ENCODE assay signal across 24 cellular contexts in genomic region chr5:156929366-156929948, GRCh38. TPM values are rescaled to one million over a fixed set of nuclear protein-coding genes. Genes with fewer than 3 reads are reported as not detected.
DNase-seq lines count a peak whose midpoint lies in the region; ATAC-seq and TF ChIP-seq lines count a peak whose summit lies in the region.
"Had no signal": no experiment of that assay in that cellular context is flagged by ENCODE, and none has a peak within 500 bp of the region (broad histone marks: within the 10 kb centered on the region; RNA-seq: fewer than 3 reads in every experiment).

No MANE protein-coding gene starts in this region.

- peaks cover 18% of the 10 kb centered on the region; the same call in 1 of the 2 replicates for H3K9me3 ChIP-seq in OCI-LY7 (ENCODE audit: low read length)
- H3K9me3 ChIP-seq in esophagus muscularis mucosa: no peaks in the 10 kb centered on the region
- H3K9me3 ChIP-seq: A549, BE2C had no signal

- CTCF ChIA-PET in OCI-LY7 (lab: Charles Lee; ENCODE audit: unreplicated experiment): interaction anchor here (0.8 to 1.4 kb wide), 4 partner anchors 9 to 50 kb away, joined by 3 to 4 read pairs (median 3); no protein-coding TSS in a partner anchor

- ATAC-seq in activated naive CD4-positive, alpha-beta T cell treated with anti-CD3 and anti-CD28 coated beads, Interleukin-2, amount 50 U/mL, for 72 hours: peak; percentile 77 to 82
- peak; percentile 81 for ATAC-seq in stimulated activated naive CD8-positive, alpha-beta T cell treated with anti-CD3 and anti-CD28 coated beads, Interleukin-15, Interleukin-2, amounts not matched to agents 100 U/mL and 50 U/mL, for 24 hours
- ATAC-seq in GM18868 (IDR thresholded peaks at IDR 0.05; ENCODE audit: unreplicated experiment): no peak
- ATAC-seq: A549, PC-3 had no signal

- no TSS peak for BruUV-seq in OCI-LY7 (replicated peaks; lab: Mats Ljungman, UMichigan)

- H3K27ac Mint-ChIP-seq in activated T-cell treated with anti-CD3 and anti-CD28 coated beads, Interleukin-2, amount 50 U/mL, for 24 hours: peak overlapping the region; percentile 76
- peak overlapping the region; percentile 93 for H3K27ac Mint-ChIP-seq in activated naive CD4-positive, alpha-beta T cell treated with anti-CD3 and anti-CD28 coated beads, Interleukin-2, amount 50 U/mL, for 72 hours
- H3K27ac Mint-ChIP-seq: HFFc6 had no signal

- no peak overlapping the region for H3K4me2 ChIP-seq in OCI-LY7 (ENCODE audit: low read length)
- H3K4me2 ChIP-seq: A549 had no signal

- H2AFZ ChIP-seq in OCI-LY7 (ENCODE audit: low read length): peak overlapping the region; percentile 71

- H3K79me2 ChIP-seq in OCI-LY7 (ENCODE audit: insufficient read depth, low read depth, low read length): no peaks in the 10 kb centered on the region

- peaks cover 5% of the 10 kb centered on the region for H3K9me3 Mint-ChIP-seq in activated T-cell treated with anti-CD3 and anti-CD28 coated beads, Interleukin-2, amount 50 U/mL, for 24 hours
- peaks cover 17 to 18% of the 10 kb centered on the region in 2 donors for H3K9me3 Mint-ChIP-seq in activated naive CD4-positive, alpha-beta T cell treated with anti-CD3 and anti-CD28 coated beads, Interleukin-2, amount 50 U/mL, for 72 hours

- TF ChIP-seq EP300 in esophagus muscularis mucosa (IDR thresholded peaks at IDR 0.05): no peak

- H3K27me3 ChIP-seq in esophagus muscularis mucosa: no peaks in the 10 kb centered on the region
- H3K27me3 ChIP-seq: BE2C had no signal

- H3K36me3 ChIP-seq in OCI-LY7 (ENCODE audit: insufficient read depth, low read length) (peaks cover 28% of the 10 kb centered on the region), esophagus muscularis mucosa (no peaks in the 10 kb centered on the region)
- H3K36me3 ChIP-seq: BE2C had no signal

- H3K4me3 ChIP-seq in OCI-LY7 (ENCODE audit: low read depth, low read length, poor library complexity, severe bottlenecking): no peak overlapping the region
- H3K4me3 ChIP-seq in esophagus muscularis mucosa: no peak overlapping the region
- H3K4me3 ChIP-seq: A549, lung had no signal

- H3K36me3 Mint-ChIP-seq in activated T-cell treated with anti-CD3 and anti-CD28 coated beads, Interleukin-2, amount 50 U/mL, for 24 hours (ENCODE audit: low read depth): peaks cover 7% of the 10 kb centered on the region
- peaks cover 15 to 43% of the 10 kb centered on the region in 2 donors for H3K36me3 Mint-ChIP-seq in activated naive CD4-positive, alpha-beta T cell treated with anti-CD3 and anti-CD28 coated beads, Interleukin-2, amount 50 U/mL, for 72 hours

- H4K20me1 ChIP-seq in OCI-LY7 (ENCODE audit: insufficient read depth, low read length): no peaks in the 10 kb centered on the region

- H3K4me1 ChIP-seq in OCI-LY7 (ENCODE audit: insufficient read depth, low read length, poor library complexity, severe bottlenecking): peaks cover 94% of the 10 kb centered on the region
- no peaks in the 10 kb centered on the region for H3K4me1 ChIP-seq in esophagus muscularis mucosa
- H3K4me1 ChIP-seq: A549, BE2C had no signal

- H3K4me1 Mint-ChIP-seq in activated T-cell treated with anti-CD3 and anti-CD28 coated beads, Interleukin-2, amount 50 U/mL, for 24 hours (ENCODE audit: low read depth): peaks cover 81% of the 10 kb centered on the region

- intact Hi-C loops in OCI-LY7 (cut with micrococcal nuclease; ENCODE audit: unreplicated experiment) (no loop called here), esophagus muscularis mucosa (cut with DNase I) (no loop called here)

- DNase-seq in activated T-cell treated with anti-CD3 and anti-CD28 coated beads, Interleukin-2, amount 50 U/mL, for 24 hours: no peak
- no peak for DNase-seq in activated T-cell treated with anti-CD3 and anti-CD28 coated beads for 4 hours
- DNase-seq in OCI-LY7 (ENCODE audit: low spot score): no peak
- DNase-seq in activated naive CD4-positive, alpha-beta T cell treated with anti-CD3 and anti-CD28 coated beads, Interleukin-2, amount 50 U/mL, for 72 hours (ENCODE audit: low spot score in 2 of 2): no peak
- no peak for DNase-seq in stimulated activated naive CD8-positive, alpha-beta T cell treated with anti-CD3 and anti-CD28 coated beads, Interleukin-15, Interleukin-2, amounts not matched to agents 100 U/mL and 50 U/mL, for 24 hours
- no peak for DNase-seq in HUDEP-2 (lab: John Stamatoyannopoulos, UW; ENCODE audit: unreplicated experiment in 76 of 76)
- no peak for DNase-seq in esophagus muscularis mucosa (ENCODE audit: extremely low spot score)
- DNase-seq: activated CD4-positive, alpha-beta T cell treated with anti-CD3 and anti-CD28 coated beads, Interleukin-2, amount 50 U/mL, for 48 hours; activated effector memory CD4-positive, alpha-beta T cell treated with Interleukin-2 at 50 U/mL for 16 hours; BE2C; effector CD8-positive, alpha-beta T cell; HFFc6; hypothalamus; NCI-H1436; NCI-H82; nucleus accumbens; PC-3; SHP77; stimulated activated CD4-positive, alpha-beta T cell treated with anti-CD3 and anti-CD28 coated beads, Interleukin-12 subunit alpha, Interleukin-12 subunit beta, amount 100 ng/mL, for 4 hours; stimulated activated CD8-positive, alpha-beta memory T cell treated with anti-CD3 and anti-CD28 coated beads, Interleukin-4, amount 100 ng/mL, for 48 hours had no signal

- TF ChIP-seq CTCF in OCI-LY7 (conservative IDR thresholded peaks at IDR 0.05; ENCODE audit: low read length): no peak
- TF ChIP-seq CTCF in esophagus muscularis mucosa (IDR thresholded peaks at IDR 0.05): no peak

- 85% methylated on average over 3 of the region's 3 CpGs for WGBS in esophagus muscularis mucosa

- POLR2A ChIA-PET in OCI-LY7 (lab: Charles Lee): interaction anchor here (0.5 to 17.6 kb wide), 10 partner anchors 8 to 278 kb away, joined by 3 to 271 read pairs (median 4); no protein-coding TSS in a partner anchor

- no peak for TF ChIP-seq POLR2A in esophagus muscularis mucosa (IDR thresholded peaks at IDR 0.05; ENCODE audit: low read depth)

- H3K27me3 Mint-ChIP-seq in activated T-cell treated with anti-CD3 and anti-CD28 coated beads, Interleukin-2, amount 50 U/mL, for 24 hours: no peaks in the 10 kb centered on the region

- no peaks in the 10 kb centered on the region for H3K9me2 ChIP-seq in OCI-LY7 (ENCODE audit: insufficient read depth, low read length)

- H3K4me3 Mint-ChIP-seq in activated T-cell treated with anti-CD3 and anti-CD28 coated beads, Interleukin-2, amount 50 U/mL, for 24 hours: no peak overlapping the region
- H3K4me3 Mint-ChIP-seq: HFFc6 had no signal

- H3K27ac ChIP-seq in OCI-LY7 (ENCODE audit: low read depth, low read length, poor library complexity, severe bottlenecking) (peak overlapping the region; percentile 39), esophagus muscularis mucosa (replicated peaks in 1 of 4) (no peak overlapping the region)
- H3K27ac ChIP-seq: A549 had no signal

RNA-seq across cellular contexts. Expression of gene TIMD4, which starts 33.6 kb away (rescaled TPM):
- 0.82 and 1.1 TPM in 2 replicates for total RNA-seq in OCI-LY7 (2014; rRNA removed; shearing (Covaris generic))
- total RNA-seq in OCI-LY7 (2022) (0.50 and 1.3 TPM in 2 replicates), esophagus muscularis mucosa (1 to 10 TPM in 1 of 4 donors, under 1 TPM in 2, not detected in 1; 0.32 to 1.2 (median 0.83) TPM)
- total RNA-seq in activated naive CD4-positive, alpha-beta T cell treated with anti-CD3 and anti-CD28 coated beads, Interleukin-2, amount 50 U/mL, for 72 hours: 10 to 100 TPM in 1 of 2 donors, 1 to 10 TPM in 1; 8.4 to 12.3 TPM
- total RNA-seq: chondrocyte, HFFc6, PC-3 had no signal

Comparison
In these comparisons a context has a peak if more than half of its experiments do, and no peak if none do; other contexts are left out.
1. RNA of gene TIMD4, which starts 33.6 kb away (total RNA-seq): 8.4 to 12.3 TPM in activated naive CD4-positive, alpha-beta T cell treated with anti-CD3 and anti-CD28 coated beads, Interleukin-2, amount 50 U/mL, for 72 hours; 0.50 to 1.3 TPM in OCI-LY7 and 0.32 to 1.2 TPM in esophagus muscularis mucosa; every median in the first group is over 4 times any median in the second.